Comparison of ENCODE assay signal across 17 cellular contexts in the genomic region with DNA sequence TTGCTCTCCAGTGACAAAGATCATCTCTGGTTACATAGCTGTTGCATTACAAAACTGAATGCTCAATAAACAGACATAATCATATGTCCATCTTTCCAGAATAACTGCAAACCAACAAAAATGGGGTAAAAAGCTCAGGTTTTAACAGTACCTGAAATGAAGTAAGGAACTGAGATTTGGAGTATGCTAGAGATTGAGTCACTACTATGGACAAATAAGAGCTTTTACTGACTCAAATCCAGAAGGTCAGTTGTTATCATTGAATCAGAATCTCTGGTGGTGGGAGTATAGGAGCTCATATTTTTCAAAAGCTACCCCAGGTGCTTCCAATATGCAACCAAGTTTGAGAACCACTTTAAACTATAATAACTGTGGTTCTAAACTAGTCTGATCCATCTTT. TPM values are rescaled to one million over a fixed set of nuclear protein-coding genes. Genes with fewer than 3 reads are reported as not detected.
DNase-seq lines count a peak whose midpoint lies in the region; ATAC-seq and TF ChIP-seq lines count a peak whose summit lies in the region.
"Had no signal": no experiment of that assay in that cellular context is flagged by ENCODE, and none has a peak within 500 bp of the region (broad histone marks: within the 10 kb centered on the region; RNA-seq: fewer than 3 reads in every experiment).

No MANE protein-coding gene starts in this region.

- no peaks in the 10 kb centered on the region for H3K27me3 ChIP-seq in CD4-positive, alpha-beta T cell (ENCODE audit: control insufficient read depth, insufficient read depth, low read length)
- no peaks in the 10 kb centered on the region for H3K27me3 ChIP-seq in naive thymus-derived CD4-positive, alpha-beta T cell (ENCODE audit: control insufficient read depth in 2 of 2, insufficient read depth in 2 of 2, low read length in 2 of 2)
- H3K27me3 ChIP-seq: BLaER1 had no signal

- H3K27me3 Mint-ChIP-seq in activated CD4-positive, alpha-beta memory T cell treated with anti-CD3 and anti-CD28 coated beads for 36 hours = peaks cover 3% of the 10 kb centered on the region
- no peaks in the 10 kb centered on the region for H3K27me3 Mint-ChIP-seq in activated CD4-positive, alpha-beta memory T cell treated with anti-CD3 and anti-CD28 coated beads, Interleukin-2, amount 10 ng/mL, durations not matched to agents 7 days and 5 days
- H3K27me3 Mint-ChIP-seq in CD4-positive, alpha-beta T cell = no peaks in the 10 kb centered on the region
- no peaks in the 10 kb centered on the region for H3K27me3 Mint-ChIP-seq in activated B cell treated with CpG ODN at 0.5 μM for 24 hours
- peaks cover 0 to 3% (median 0%) of the 10 kb centered on the region in 5 donors for H3K27me3 Mint-ChIP-seq in naive thymus-derived CD4-positive, alpha-beta T cell

- no peaks in the 10 kb centered on the region for H3K9me3 ChIP-seq in CD4-positive, alpha-beta T cell (ENCODE audit: control insufficient read depth, low read length)
- no peaks in the 10 kb centered on the region for H3K9me3 ChIP-seq in naive thymus-derived CD4-positive, alpha-beta T cell (ENCODE audit: control insufficient read depth in 2 of 3, low read length in 3 of 3)
- H3K9me3 ChIP-seq: BLaER1, SK-N-SH had no signal

- H3K36me3 Mint-ChIP-seq in activated CD4-positive, alpha-beta memory T cell treated with anti-CD3 and anti-CD28 coated beads for 36 hours = peaks cover 9% of the 10 kb centered on the region
- peaks cover 13% of the 10 kb centered on the region for H3K36me3 Mint-ChIP-seq in activated CD4-positive, alpha-beta memory T cell treated with anti-CD3 and anti-CD28 coated beads, Interleukin-2, amount 10 ng/mL, durations not matched to agents 7 days and 5 days (ENCODE audit: low read depth)
- H3K36me3 Mint-ChIP-seq in CD4-positive, alpha-beta T cell (ENCODE audit: low read depth) = peaks cover 27% of the 10 kb centered on the region
- H3K36me3 Mint-ChIP-seq in activated B cell treated with CpG ODN at 0.5 μM for 24 hours (ENCODE audit: low read depth) = peaks cover 19% of the 10 kb centered on the region
- H3K36me3 Mint-ChIP-seq in naive thymus-derived CD4-positive, alpha-beta T cell = peaks cover 0 to 9% (median 5%) of the 10 kb centered on the region in 5 donors

- H3K9me3 Mint-ChIP-seq in activated CD4-positive, alpha-beta memory T cell treated with anti-CD3 and anti-CD28 coated beads for 36 hours = no peaks in the 10 kb centered on the region
- H3K9me3 Mint-ChIP-seq in activated CD4-positive, alpha-beta memory T cell treated with anti-CD3 and anti-CD28 coated beads, Interleukin-2, amount 10 ng/mL, durations not matched to agents 7 days and 5 days = no peaks in the 10 kb centered on the region
- no peaks in the 10 kb centered on the region for H3K9me3 Mint-ChIP-seq in CD4-positive, alpha-beta T cell
- H3K9me3 Mint-ChIP-seq in activated B cell treated with CpG ODN at 0.5 μM for 24 hours = no peaks in the 10 kb centered on the region
- peaks cover 0 to 7% (median 0%) of the 10 kb centered on the region in 11 donors for H3K9me3 Mint-ChIP-seq in naive thymus-derived CD4-positive, alpha-beta T cell

- CTCF ChIA-PET in activated CD4-positive, alpha-beta memory T cell treated with anti-CD3 and anti-CD28 coated beads for 36 hours (lab: Charles Lee) = interaction anchor here (0.8 to 2.9 kb wide), 3 partner anchors 49 to 369 kb away, joined by 3 to 8 read pairs (median 3); no protein-coding TSS in a partner anchor
- CTCF ChIA-PET in activated CD4-positive, alpha-beta memory T cell treated with anti-CD3 and anti-CD28 coated beads, Interleukin-2, amount 10 ng/mL, durations not matched to agents 7 days and 5 days (lab: Charles Lee) = interaction anchor here (1.5 kb wide), 1 partner anchor 369 kb away, joined by 5 read pairs; no protein-coding TSS in a partner anchor
- CTCF ChIA-PET in CD4-positive, alpha-beta T cell (lab: Charles Lee) = interaction anchor here (1.9 to 2.0 kb wide), 2 partner anchors 11 to 12 kb away, joined by 4 to 5 read pairs; no protein-coding TSS in a partner anchor
- CTCF ChIA-PET in activated B cell treated with CpG ODN at 0.5 μM for 24 hours (lab: Charles Lee) = interaction anchor here (0.9 kb wide), 1 partner anchor 10 kb away, joined by 3 read pairs; no protein-coding TSS in a partner anchor
- CTCF ChIA-PET in naive thymus-derived CD4-positive, alpha-beta T cell (lab: Charles Lee) = no interaction called here

- POLR2A ChIA-PET in activated CD4-positive, alpha-beta memory T cell treated with anti-CD3 and anti-CD28 coated beads for 36 hours (lab: Charles Lee) = no interaction called here
- POLR2A ChIA-PET in activated CD4-positive, alpha-beta memory T cell treated with anti-CD3 and anti-CD28 coated beads, Interleukin-2, amount 10 ng/mL, durations not matched to agents 7 days and 5 days (lab: Charles Lee) = interaction anchor here (0.9 to 1.5 kb wide), 2 partner anchors 44 to 158 kb away, joined by 4 read pairs; a partner anchor contains a TSS
- POLR2A ChIA-PET in CD4-positive, alpha-beta T cell (lab: Charles Lee) = interaction anchor here (0.9 to 1.1 kb wide), 3 partner anchors 11 to 362 kb away, joined by 3 read pairs; no protein-coding TSS in a partner anchor
- POLR2A ChIA-PET in activated B cell treated with CpG ODN at 0.5 μM for 24 hours (lab: Charles Lee) = interaction anchor here (0.5 to 2.3 kb wide), 5 partner anchors 8 to 183 kb away, joined by 3 to 20 read pairs (median 4); no protein-coding TSS in a partner anchor
- POLR2A ChIA-PET in naive thymus-derived CD4-positive, alpha-beta T cell (lab: Charles Lee) = interaction anchor here (1.2 to 2.8 kb wide), 3 partner anchors 17 to 158 kb away, joined by 3 to 14 read pairs (median 4); a partner anchor contains a TSS

- H3K4me3 Mint-ChIP-seq in activated CD4-positive, alpha-beta memory T cell treated with anti-CD3 and anti-CD28 coated beads for 36 hours = no peak overlapping the region
- H3K4me3 Mint-ChIP-seq in activated CD4-positive, alpha-beta memory T cell treated with anti-CD3 and anti-CD28 coated beads, Interleukin-2, amount 10 ng/mL, durations not matched to agents 7 days and 5 days = no peak overlapping the region
- no peak overlapping the region for H3K4me3 Mint-ChIP-seq in CD4-positive, alpha-beta T cell
- no peak overlapping the region for H3K4me3 Mint-ChIP-seq in activated B cell treated with CpG ODN at 0.5 μM for 24 hours
- H3K4me3 Mint-ChIP-seq in naive thymus-derived CD4-positive, alpha-beta T cell = peak overlapping the region in 2 of 10 donors; percentile 73

- no peak overlapping the region for H3K27ac ChIP-seq in CD4-positive, alpha-beta T cell (ENCODE audit: low read depth, low read length)
- H3K27ac ChIP-seq in naive thymus-derived CD4-positive, alpha-beta T cell (ENCODE audit: low read depth, low read length) = no peak overlapping the region

- no peak overlapping the region for H3K4me3 ChIP-seq in naive thymus-derived CD4-positive, alpha-beta T cell (ENCODE audit: low read length)
- H3K4me3 ChIP-seq: BLaER1 had no signal

- no peak for ATAC-seq in CD4-positive, alpha-beta T cell (ENCODE audit: poor library complexity)
- ATAC-seq in activated B cell treated with CpG ODN at 0.5 μM for 24 hours (ENCODE audit: low read depth) (no peak), HG03025 (IDR thresholded peaks at IDR 0.05; ENCODE audit: low FRiP score, unreplicated experiment) (no peak), HG03175 (IDR thresholded peaks at IDR 0.05; ENCODE audit: unreplicated experiment) (no peak), GM19023 (IDR thresholded peaks at IDR 0.05; ENCODE audit: unreplicated experiment) (no peak)
- no peak for ATAC-seq in naive thymus-derived CD4-positive, alpha-beta T cell
- ATAC-seq: PC-3 had no signal

- DNase-seq in activated CD4-positive, alpha-beta memory T cell treated with anti-CD3 and anti-CD28 coated beads for 36 hours = no peak
- DNase-seq in activated CD4-positive, alpha-beta memory T cell treated with anti-CD3 and anti-CD28 coated beads, Interleukin-2, amount 10 ng/mL, durations not matched to agents 7 days and 5 days = no peak
- no peak for DNase-seq in CD4-positive, alpha-beta T cell
- DNase-seq in activated B cell treated with CpG ODN at 0.5 μM for 24 hours = no peak
- DNase-seq in naive thymus-derived CD4-positive, alpha-beta T cell = no peak
- DNase-seq: H7, NCI-H187 treated with DMSO at 0.1 percent for 48 hours, NCI-H345, NCI-H524 treated with DMSO at 0.1 percent for 48 hours, PC-3, RPMI8226, SHP77 treated with DMSO at 0.1 percent for 48 hours, SK-N-SH had no signal

- peak overlapping the region; percentile 68 for H3K27ac Mint-ChIP-seq in activated CD4-positive, alpha-beta memory T cell treated with anti-CD3 and anti-CD28 coated beads for 36 hours
- H3K27ac Mint-ChIP-seq in activated CD4-positive, alpha-beta memory T cell treated with anti-CD3 and anti-CD28 coated beads, Interleukin-2, amount 10 ng/mL, durations not matched to agents 7 days and 5 days = no peak overlapping the region
- peak overlapping the region; percentile 93 for H3K27ac Mint-ChIP-seq in CD4-positive, alpha-beta T cell
- peak overlapping the region; percentile 51 for H3K27ac Mint-ChIP-seq in activated B cell treated with CpG ODN at 0.5 μM for 24 hours
- H3K27ac Mint-ChIP-seq in naive thymus-derived CD4-positive, alpha-beta T cell = peak overlapping the region in 5 of 9 donors; percentile 11 to 97 (median 95)

- TF ChIP-seq CTCF in CD4-positive, alpha-beta T cell (IDR thresholded peaks at IDR 0.05) = no peak
- no peak for TF ChIP-seq CTCF in activated B cell treated with CpG ODN at 0.5 μM for 24 hours (IDR thresholded peaks at IDR 0.05)

- peaks cover 12 to 26% of the 10 kb centered on the region in 2 donors for H3K4me1 ChIP-seq in naive thymus-derived CD4-positive, alpha-beta T cell (ENCODE audit: control insufficient read depth in 2 of 2, insufficient read depth in 2 of 2, low read length in 2 of 2)

- H3K36me3 ChIP-seq in naive thymus-derived CD4-positive, alpha-beta T cell (ENCODE audit: control insufficient read depth in 2 of 3, insufficient read depth in 3 of 3, low read length in 3 of 3) = peaks cover 0 to 5% (median 0%) of the 10 kb centered on the region in 3 experiments

- intact Hi-C loops in activated CD4-positive, alpha-beta memory T cell treated with anti-CD3 and anti-CD28 coated beads for 36 hours (cut with micrococcal nuclease) = loop anchor here (5.0 to 10.0 kb wide), 5 partner anchors 257 to 856 kb away; a partner anchor contains a TSS
- intact Hi-C loops in CD4-positive, alpha-beta T cell (cut with DNase I, micrococcal nuclease) = loop anchor here (5.0 kb wide), 3 partner anchors 43 to 472 kb away; a partner anchor contains a TSS
- intact Hi-C loops in activated B cell treated with CpG ODN at 0.5 μM for 24 hours (cut with micrococcal nuclease) = loop anchor here (5.0 to 10.0 kb wide), 2 partner anchors 384 to 653 kb away; a partner anchor contains a TSS
- intact Hi-C loops in naive thymus-derived CD4-positive, alpha-beta T cell (cut with micrococcal nuclease) = loop anchor here (5.0 to 10.0 kb wide), 8 partner anchors 33 to 1413 kb away; a partner anchor contains a TSS

- peaks cover 28% of the 10 kb centered on the region for H3K4me1 Mint-ChIP-seq in activated CD4-positive, alpha-beta memory T cell treated with anti-CD3 and anti-CD28 coated beads for 36 hours (ENCODE audit: low read depth)
- peaks cover 23% of the 10 kb centered on the region for H3K4me1 Mint-ChIP-seq in activated CD4-positive, alpha-beta memory T cell treated with anti-CD3 and anti-CD28 coated beads, Interleukin-2, amount 10 ng/mL, durations not matched to agents 7 days and 5 days
- peaks cover 63% of the 10 kb centered on the region for H3K4me1 Mint-ChIP-seq in CD4-positive, alpha-beta T cell (ENCODE audit: low read depth)
- H3K4me1 Mint-ChIP-seq in activated B cell treated with CpG ODN at 0.5 μM for 24 hours = peaks cover 48% of the 10 kb centered on the region
- peaks cover 15 to 53% (median 35%) of the 10 kb centered on the region in 7 donors for H3K4me1 Mint-ChIP-seq in naive thymus-derived CD4-positive, alpha-beta T cell

RNA-seq across cellular contexts. Expression of a gene that starts 4.1 kb away (rescaled TPM):
- 10 to 100 TPM; 26.7 to 31.3 TPM for total RNA-seq in activated CD4-positive, alpha-beta memory T cell treated with anti-CD3 and anti-CD28 coated beads for 36 hours
- total RNA-seq in activated CD4-positive, alpha-beta memory T cell treated with anti-CD3 and anti-CD28 coated beads, Interleukin-2, amount 10 ng/mL, durations not matched to agents 7 days and 5 days = 10 to 100 TPM; 40.7 to 44.5 TPM
- total RNA-seq in CD4-positive, alpha-beta T cell = 10 to 100 TPM; 83.3 to 91.4 TPM
- total RNA-seq in activated B cell treated with CpG ODN at 0.5 μM for 24 hours = 37.2 and 45.1 TPM in 2 replicates
- total RNA-seq in naive thymus-derived CD4-positive, alpha-beta T cell = 100 to 1,000 TPM in 3 of 5 experiments, 10 to 100 TPM in 2; 50.9 to 186 (median 114) TPM
- polyA plus RNA-seq in naive thymus-derived CD4-positive, alpha-beta T cell = 10 to 100 TPM; 36.7 to 49.6 TPM
